Comparison of ENCODE assay signal across 21 cellular contexts in the genomic region with DNA sequence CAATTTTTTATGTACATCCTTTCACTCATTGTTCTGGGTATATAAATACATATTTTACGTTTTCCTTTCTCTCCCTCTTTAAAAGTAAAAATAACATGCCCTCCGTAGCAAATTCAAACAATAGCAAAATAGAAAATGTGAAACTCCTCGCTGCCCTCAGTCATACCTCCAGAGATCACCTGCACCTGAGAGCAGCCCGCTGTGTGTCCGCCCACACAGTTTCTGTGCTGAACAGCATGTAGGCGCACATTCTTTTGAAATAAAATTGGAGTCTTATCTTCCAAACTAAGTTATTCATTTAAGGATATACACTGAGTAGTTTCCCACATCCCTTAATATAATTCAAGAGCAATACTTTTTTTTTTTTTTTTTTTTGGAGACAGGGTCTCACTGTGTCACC.
DNase-seq lines count a peak whose midpoint lies in the region; ATAC-seq and TF ChIP-seq lines count a peak whose summit lies in the region.
"Had no signal": no experiment of that assay in that cellular context is flagged by ENCODE, and none has a peak within 500 bp of the region (broad histone marks: within the 10 kb centered on the region; RNA-seq: fewer than 3 reads in every experiment).

No MANE protein-coding gene starts in this region.

- BruUV-seq in mammary epithelial cell (replicated peaks; lab: Mats Ljungman, UMichigan) (no TSS peak), PC-3 (replicated peaks; lab: Mats Ljungman, UMichigan) (no TSS peak)

- H3K27me3 Mint-ChIP-seq in activated T-helper 17 cell treated with anti-CD3 and anti-CD28 coated beads, Interleukin-2, amount 50 U/mL, for 72 hours = no peaks in the 10 kb centered on the region
- H3K27me3 Mint-ChIP-seq: CD4-positive, alpha-beta memory T cell had no signal

- H2AFZ ChIP-seq in mammary epithelial cell (ENCODE audit: low read depth, low read length) (no peak overlapping the region), PC-3 (ENCODE audit: low read length) (no peak overlapping the region)

- peaks cover 6% of the 10 kb centered on the region for H3K4me1 ChIP-seq in mammary epithelial cell (ENCODE audit: insufficient read depth, low read length)
- H3K4me1 ChIP-seq in breast epithelium = no peaks in the 10 kb centered on the region
- H3K4me1 ChIP-seq in PC-3 (ENCODE audit: insufficient read depth, low read length) = no peaks in the 10 kb centered on the region

- H3K9ac ChIP-seq in mammary epithelial cell (ENCODE audit: insufficient read depth, low read length) = no peak overlapping the region
- no peak overlapping the region for H3K9ac ChIP-seq in PC-3 (ENCODE audit: low read length)

- peak; percentile 42 for ATAC-seq in activated T-helper 17 cell treated with anti-CD3 and anti-CD28 coated beads, Interleukin-2, amount 50 U/mL, for 72 hours (replicated peaks)
- ATAC-seq in PC-3 (no peak), GM21528 (IDR thresholded peaks at IDR 0.05; ENCODE audit: low FRiP score, unreplicated experiment) (no peak)
- ATAC-seq: K562 had no signal

- 37% methylated on average over 6 of the region's 6 CpGs for whole genome bisulfite sequencing in mammary epithelial cell (ENCODE audit: low coverage, missing lambda C conversion rate)

- H3K36me3 Mint-ChIP-seq in activated T-helper 17 cell treated with anti-CD3 and anti-CD28 coated beads, Interleukin-2, amount 50 U/mL, for 72 hours (ENCODE audit: low read depth) = no peaks in the 10 kb centered on the region

- no peak for TF ChIP-seq RAD21 in Ishikawa (IDR thresholded peaks at IDR 0.05; ENCODE audit: low read depth)

- H3K9me3 ChIP-seq in mammary epithelial cell (replicated peaks; ENCODE audit: insufficient read depth, low read length) (no peaks in the 10 kb centered on the region), breast epithelium (no peaks in the 10 kb centered on the region), PC-3 (ENCODE audit: low read length) (no peaks in the 10 kb centered on the region)
- H3K9me3 ChIP-seq: Caco-2 had no signal

- dilution Hi-C loops in mammary epithelial cell (cut with HindIII; ENCODE audit: low sequenced_read_pairs) = no loop called here

- peaks cover 5% of the 10 kb centered on the region for H3K4me1 Mint-ChIP-seq in activated T-helper 17 cell treated with anti-CD3 and anti-CD28 coated beads, Interleukin-2, amount 50 U/mL, for 72 hours

- no peak for TF ChIP-seq CTCF in mammary epithelial cell (conservative IDR thresholded peaks at IDR 0.05 in 1 of 2, IDR thresholded peaks at IDR 0.05 in 1 of 2; ENCODE audit: extremely low read depth in 1 of 2, insufficient read depth in 1 of 2, low read depth in 1 of 2, low read length in 2 of 2)
- no peak for TF ChIP-seq CTCF in breast epithelium (IDR thresholded peaks at IDR 0.05)
- no peak for TF ChIP-seq CTCF in PC-3 (conservative IDR thresholded peaks at IDR 0.05; ENCODE audit: low read depth, low read length)

- H3K27ac ChIP-seq in mammary epithelial cell (ENCODE audit: insufficient read depth, low read depth, low read length) = no peak overlapping the region
- H3K27ac ChIP-seq in breast epithelium = peak overlapping the region in 1 of 2 donors; percentile 73
- H3K27ac ChIP-seq in PC-3 (ENCODE audit: low read length) = no peak overlapping the region
- H3K27ac ChIP-seq: HL-60 had no signal

- H3K27me3 ChIP-seq in mammary epithelial cell (ENCODE audit: insufficient read depth, low read length) (no peaks in the 10 kb centered on the region), breast epithelium (no peaks in the 10 kb centered on the region), PC-3 (ENCODE audit: low read length) (no peaks in the 10 kb centered on the region)

- DNase-seq in mammary epithelial cell (peak; percentile 36), breast epithelium (ENCODE audit: low spot score in 2 of 2) (no peak), COLO668 (lab: John Stamatoyannopoulos, UW; ENCODE audit: unreplicated experiment) (no peak), PC-3 (no peak)
- DNase-seq: C1 segment of cervical spinal cord; Caco-2; CD4-positive, alpha-beta memory T cell; HCEC 1CT; Kasumi-1; NCI-H1105; NCI-H1436 treated with DMSO at 0.1 percent for 48 hours; NCI-H187 treated with DMSO at 0.1 percent for 48 hours; NCI-H446 treated with DMSO at 0.1 percent for 48 hours; NCI-H526; RPMI8226; SHP77 had no signal

- H3K79me2 ChIP-seq in mammary epithelial cell (ENCODE audit: insufficient read depth, low read length) = no peaks in the 10 kb centered on the region
- H3K79me2 ChIP-seq in PC-3 (ENCODE audit: low read length) = no peaks in the 10 kb centered on the region

- H3K36me3 ChIP-seq in mammary epithelial cell (ENCODE audit: insufficient read depth, low read length) = no peaks in the 10 kb centered on the region
- no peaks in the 10 kb centered on the region for H3K36me3 ChIP-seq in breast epithelium
- H3K36me3 ChIP-seq in PC-3 (ENCODE audit: low read depth, low read length) = no peaks in the 10 kb centered on the region

- no peak overlapping the region for H3K4me3 Mint-ChIP-seq in activated T-helper 17 cell treated with anti-CD3 and anti-CD28 coated beads, Interleukin-2, amount 50 U/mL, for 72 hours
- H3K4me3 Mint-ChIP-seq: CD4-positive, alpha-beta memory T cell had no signal

- H3K27ac Mint-ChIP-seq in activated T-helper 17 cell treated with anti-CD3 and anti-CD28 coated beads, Interleukin-2, amount 50 U/mL, for 72 hours = no peak overlapping the region

- H3K4me3 ChIP-seq in mammary epithelial cell (replicated peaks in 1 of 3; ENCODE audit: insufficient read depth in 1 of 3, low read depth in 2 of 3, low read length in 3 of 3) = no peak overlapping the region
- H3K4me3 ChIP-seq in breast epithelium = no peak overlapping the region
- no peak overlapping the region for H3K4me3 ChIP-seq in PC-3 (ENCODE audit: low read length)
- H3K4me3 ChIP-seq: K562 had no signal

- intact Hi-C loops in mammary epithelial cell (cut with micrococcal nuclease) = no loop called here
- intact Hi-C loops in breast epithelium (cut with DNase I; ENCODE audit: low total_unique reads) = no loop called here
- intact Hi-C loops in PC-3 (cut with micrococcal nuclease) = no loop called here

- TF ChIP-seq POLR2A in breast epithelium (IDR thresholded peaks at IDR 0.05) = no peak

- CTCF ChIA-PET in mammary epithelial cell (lab: Charles Lee; ENCODE audit: low non-redundant PET) (no interaction called here), PC-3 (lab: Charles Lee) (no interaction called here)

- H4K20me1 ChIP-seq in mammary epithelial cell (ENCODE audit: insufficient read depth, low read length) (no peaks in the 10 kb centered on the region), PC-3 (ENCODE audit: low read length) (no peaks in the 10 kb centered on the region)

- 0 out of 2 replicates have a peak, but pooled peaks have one; percentile 16 for TF ChIP-seq EP300 in Ishikawa (IDR thresholded peaks at IDR 0.05; ENCODE audit: borderline replicate concordance)

- H3K4me2 ChIP-seq in mammary epithelial cell (ENCODE audit: insufficient read depth, low read depth, low read length) (no peak overlapping the region), PC-3 (ENCODE audit: low read length) (no peak overlapping the region)

- POLR2A ChIA-PET in PC-3 (lab: Charles Lee; ENCODE audit: unreplicated experiment) = no interaction called here

- H3F3A ChIP-seq in PC-3 (ENCODE audit: low read length, unreplicated experiment) = no peaks in the 10 kb centered on the region

- H3K9me2 ChIP-seq in PC-3 (replicated peaks; ENCODE audit: low read length) = no peaks in the 10 kb centered on the region

- no peaks in the 10 kb centered on the region for H3K9me3 Mint-ChIP-seq in activated T-helper 17 cell treated with anti-CD3 and anti-CD28 coated beads, Interleukin-2, amount 50 U/mL, for 72 hours
- H3K9me3 Mint-ChIP-seq: CD4-positive, alpha-beta memory T cell had no signal

- in situ Hi-C loops in mammary epithelial cell (cut with MboI; ENCODE audit: low sequenced_read_pairs in 2 of 2) = no loop called here

TF ChIP-seq in Ishikawa, 13 proteins besides CTCF, POLR2A, EP300 and RAD21:
- TF ChIP-seq EGR1 (IDR thresholded peaks at IDR 0.05) = peak; percentile 96
- no peak for TF ChIP-seq YY1 (IDR thresholded peaks at IDR 0.05; ENCODE audit: low read depth)
- TF ChIP-seq TCF12 (IDR thresholded peaks at IDR 0.05; ENCODE audit: low read depth) = 0 out of 2 replicates have a peak, but pooled peaks have one; percentile 18
- 0 out of 2 replicates have a peak, but pooled peaks have one; percentile 16 for TF ChIP-seq FOXM1 (IDR thresholded peaks at IDR 0.05; ENCODE audit: borderline replicate concordance, low read depth)
- no peak for TF ChIP-seq TEAD4 (IDR thresholded peaks at IDR 0.05)
- no peak for TF ChIP-seq ZBTB7A (IDR thresholded peaks at IDR 0.05; ENCODE audit: low read depth)
- TF ChIP-seq, protein P1, sequence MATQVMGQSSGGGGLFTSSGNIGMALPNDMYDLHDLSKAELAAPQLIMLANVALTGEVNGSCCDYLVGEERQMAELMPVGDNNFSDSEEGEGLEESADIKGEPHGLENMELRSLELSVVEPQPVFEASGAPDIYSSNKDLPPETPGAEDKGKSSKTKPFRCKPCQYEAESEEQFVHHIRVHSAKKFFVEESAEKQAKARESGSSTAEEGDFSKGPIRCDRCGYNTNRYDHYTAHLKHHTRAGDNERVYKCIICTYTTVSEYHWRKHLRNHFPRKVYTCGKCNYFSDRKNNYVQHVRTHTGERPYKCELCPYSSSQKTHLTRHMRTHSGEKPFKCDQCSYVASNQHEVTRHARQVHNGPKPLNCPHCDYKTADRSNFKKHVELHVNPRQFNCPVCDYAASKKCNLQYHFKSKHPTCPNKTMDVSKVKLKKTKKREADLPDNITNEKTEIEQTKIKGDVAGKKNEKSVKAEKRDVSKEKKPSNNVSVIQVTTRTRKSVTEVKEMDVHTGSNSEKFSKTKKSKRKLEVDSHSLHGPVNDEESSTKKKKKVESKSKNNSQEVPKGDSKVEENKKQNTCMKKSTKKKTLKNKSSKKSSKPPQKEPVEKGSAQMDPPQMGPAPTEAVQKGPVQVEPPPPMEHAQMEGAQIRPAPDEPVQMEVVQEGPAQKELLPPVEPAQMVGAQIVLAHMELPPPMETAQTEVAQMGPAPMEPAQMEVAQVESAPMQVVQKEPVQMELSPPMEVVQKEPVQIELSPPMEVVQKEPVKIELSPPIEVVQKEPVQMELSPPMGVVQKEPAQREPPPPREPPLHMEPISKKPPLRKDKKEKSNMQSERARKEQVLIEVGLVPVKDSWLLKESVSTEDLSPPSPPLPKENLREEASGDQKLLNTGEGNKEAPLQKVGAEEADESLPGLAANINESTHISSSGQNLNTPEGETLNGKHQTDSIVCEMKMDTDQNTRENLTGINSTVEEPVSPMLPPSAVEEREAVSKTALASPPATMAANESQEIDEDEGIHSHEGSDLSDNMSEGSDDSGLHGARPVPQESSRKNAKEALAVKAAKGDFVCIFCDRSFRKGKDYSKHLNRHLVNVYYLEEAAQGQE (IDR thresholded peaks at IDR 0.05; ENCODE audit: low read depth) = no peak
- TF ChIP-seq TAF1 (IDR thresholded peaks at IDR 0.05; ENCODE audit: low read depth) = no peak
- TF ChIP-seq, protein P2, sequence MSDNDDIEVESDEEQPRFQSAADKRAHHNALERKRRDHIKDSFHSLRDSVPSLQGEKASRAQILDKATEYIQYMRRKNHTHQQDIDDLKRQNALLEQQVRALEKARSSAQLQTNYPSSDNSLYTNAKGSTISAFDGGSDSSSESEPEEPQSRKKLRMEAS (IDR thresholded peaks at IDR 0.05) = 0 out of 2 replicates have a peak, but pooled peaks have one; percentile 14
